ENCODE assay signal across 2 cellular contexts in the genomic region with DNA sequence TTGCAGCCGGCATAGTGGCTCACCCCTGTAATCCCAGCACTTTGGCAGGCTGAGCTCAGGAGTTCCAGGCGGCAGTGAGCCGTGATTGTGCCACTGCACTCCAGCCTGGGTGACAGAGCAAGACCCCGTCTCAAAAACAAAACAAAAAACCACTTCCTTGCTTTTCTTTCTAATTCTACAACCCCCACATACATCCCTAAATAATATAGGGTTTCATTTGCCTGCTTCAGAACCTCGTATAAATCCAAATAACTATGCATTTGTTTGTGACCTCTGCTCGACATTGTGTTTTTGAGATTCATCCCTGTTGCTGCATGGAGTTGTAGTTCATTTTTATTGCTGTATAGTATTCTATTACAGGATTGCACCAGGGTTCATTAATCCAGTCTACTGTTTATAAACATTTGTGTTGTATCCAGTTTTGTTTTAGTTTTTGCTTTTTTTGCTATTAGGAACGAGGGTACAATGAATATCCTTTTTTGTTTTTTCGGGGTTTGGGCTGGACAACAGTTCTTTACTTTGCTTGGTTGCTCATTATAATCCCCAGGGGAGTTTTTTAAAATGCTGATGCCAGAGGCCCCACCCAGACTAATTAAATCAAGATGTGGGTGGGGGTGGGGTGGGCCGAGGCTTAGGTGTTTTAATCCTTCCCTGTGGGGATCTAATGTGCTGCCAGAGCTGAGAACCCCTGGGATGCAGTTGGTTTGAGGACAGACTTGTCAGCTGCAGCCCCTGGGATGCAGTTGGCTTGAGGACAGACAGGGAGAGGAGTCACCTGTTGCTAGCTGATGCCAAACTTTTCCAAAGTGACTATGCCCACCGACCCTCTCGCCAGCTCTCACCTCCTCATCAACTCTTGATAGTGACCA.
TF ChIP-seq lines count a peak whose summit lies in the region.

No MANE protein-coding gene starts in this region.

TF ChIP-seq in GM23338, 12 proteins besides CTCF, POLR2A, EP300 and RAD21 (continued from another document):
- TF ChIP-seq STAT1 (IDR thresholded peaks at IDR 0.05; ENCODE audit: unreplicated experiment) (no peak), JUNB (IDR thresholded peaks at IDR 0.05; ENCODE audit: unreplicated experiment) (no peak)

TF ChIP-seq in GM12891, 5 proteins besides CTCF, POLR2A, EP300 and RAD21 (continued from another document):
- TF ChIP-seq POU2F2 (IDR thresholded peaks at IDR 0.05; ENCODE audit: low read depth, low read length), result no peak
- no peak for TF ChIP-seq TAF1 (IDR thresholded peaks at IDR 0.05; ENCODE audit: low read depth, low read length)
TF ChIP-seq in GM12891: peak in this region for 0.
